8 cellular contexts compared by ENCODE assay signal in genomic region chr1:208243851-208244583, GRCh38. TPM values are rescaled to one million over a fixed set of nuclear protein-coding genes. Genes with fewer than 3 reads are reported as not detected.
DNase-seq lines count a peak whose midpoint lies in the region; ATAC-seq and TF ChIP-seq lines count a peak whose summit lies in the region.

TSS of gene PLXNA2 (minus strand) at chr1:208244384. CDS start at chr1:208217922, 26,462 bp downstream.

- peaks cover 6 to 18% (median 8%) of the 10 kb centered on the region in 4 donors for H3K4me1 Mint-ChIP-seq in CD4-positive, alpha-beta memory T cell
- peaks cover 21% of the 10 kb centered on the region for H3K4me1 Mint-ChIP-seq in central memory CD8-positive, alpha-beta T cell

- H3K36me3 Mint-ChIP-seq in CD4-positive, alpha-beta memory T cell: no peaks in the 10 kb centered on the region
- H3K36me3 Mint-ChIP-seq in central memory CD8-positive, alpha-beta T cell (ENCODE audit: insufficient read depth): peaks cover 3% of the 10 kb centered on the region

- H3K9me3 Mint-ChIP-seq in CD4-positive, alpha-beta memory T cell: no peaks in the 10 kb centered on the region
- no peaks in the 10 kb centered on the region for H3K9me3 Mint-ChIP-seq in central memory CD8-positive, alpha-beta T cell

- peak within 1 kb of the TSS; percentile 30 to 91 (median 75) for H3K27ac Mint-ChIP-seq in CD4-positive, alpha-beta memory T cell
- peak within 1 kb of the TSS; percentile 89 for H3K27ac Mint-ChIP-seq in central memory CD8-positive, alpha-beta T cell (ENCODE audit: low read depth)

- no peak for TF ChIP-seq RAD21 in HCT116 (IDR thresholded peaks at IDR 0.05; ENCODE audit: low read depth)

- WGBS in spleen, 5 donors: 0 to 1% (median 1%) methylated on average over 45 to 84 of the region's 84 CpGs

- H3K4me1 ChIP-seq in CD4-positive, alpha-beta memory T cell (ENCODE audit: insufficient read depth, low read length): peaks cover 15% of the 10 kb centered on the region
- H3K4me1 ChIP-seq in HCT116 (ENCODE audit: control insufficient read depth in 1 of 2, insufficient read depth in 2 of 2, low read length in 2 of 2): peaks cover 9 to 18% of the 10 kb centered on the region in 2 experiments; a peak in 3 of 4 replicates
- peaks cover 0 to 49% (median 24%) of the 10 kb centered on the region in 6 donors for H3K4me1 ChIP-seq in spleen

- TF ChIP-seq POLR2A in HCT116 (IDR thresholded peaks at IDR 0.05; ENCODE audit: borderline replicate concordance, extremely low read depth, insufficient read depth, insufficient read length): no peak
- no peak for TF ChIP-seq POLR2A in spleen (IDR thresholded peaks at IDR 0.05)

- H2AFZ ChIP-seq in HCT116 (ENCODE audit: low read depth, low read length, poor library complexity, severe bottlenecking): peak within 1 kb of the TSS; percentile 96

- H3K4me3 Mint-ChIP-seq in CD4-positive, alpha-beta memory T cell: peak within 1 kb of the TSS; percentile 83 to 95 (median 88)
- peak within 1 kb of the TSS; percentile 63 for H3K4me3 Mint-ChIP-seq in central memory CD8-positive, alpha-beta T cell

- H4K20me1 ChIP-seq in HCT116 (ENCODE audit: insufficient read depth): no peaks in the 10 kb centered on the region

- CTCF ChIA-PET in CD4-positive, alpha-beta memory T cell (lab: Charles Lee; ENCODE audit: partially characterized antibody): interaction anchor here (1.0 to 11.2 kb wide), 26 partner anchors 8 to 420 kb away, joined by 3 to 234 read pairs (median 5); no protein-coding TSS in a partner anchor
- CTCF ChIA-PET in HCT116 (lab: Charles Lee): interaction anchor here (0.6 to 4.5 kb wide), 14 partner anchors 15 to 964 kb away, joined by 3 to 73 read pairs (median 4); no protein-coding TSS in a partner anchor

- POLR2A ChIA-PET in CD4-positive, alpha-beta memory T cell (lab: Charles Lee; ENCODE audit: partially characterized antibody): interaction anchor here (1.0 to 3.5 kb wide), 8 partner anchors 10 to 1541 kb away, joined by 3 to 35 read pairs (median 7); no protein-coding TSS in a partner anchor
- POLR2A ChIA-PET in HCT116 (lab: Charles Lee): no interaction called here

- DNase-seq in CD4-positive, alpha-beta memory T cell: peak in 4 of 5 donors; percentile 59 to 66 (median 63)
- DNase-seq in HCT116 (ENCODE audit: low read depth, low spot score) (peak; percentile 15), NCI-H2196 (lab: John Stamatoyannopoulos, UW; ENCODE audit: unreplicated experiment) (peak; percentile 74), iris pigment epithelial cell (ENCODE audit: low read depth) (peak; percentile 75), spleen (peak; percentile 97)
- DNase-seq in activated CD4-positive, CD25-positive, alpha-beta regulatory T cell (lab: John Stamatoyannopoulos, UW): peak; percentile 21 to 33 (median 26)
- peak; percentile 38 to 44 for DNase-seq in central memory CD8-positive, alpha-beta T cell (ENCODE audit: low spot score in 2 of 2)

- no peaks in the 10 kb centered on the region for H3K9me3 ChIP-seq in CD4-positive, alpha-beta memory T cell (ENCODE audit: control insufficient read depth in 1 of 2, low read length in 2 of 2)
- H3K9me3 ChIP-seq in HCT116 (ENCODE audit: control insufficient read depth in 1 of 2, insufficient read depth in 1 of 2, low read depth in 1 of 2, low read length in 2 of 2) (no peaks in the 10 kb centered on the region), spleen (no peaks in the 10 kb centered on the region)

- H3K27me3 Mint-ChIP-seq in CD4-positive, alpha-beta memory T cell: peaks cover 8 to 19% of the 10 kb centered on the region in 2 donors
- H3K27me3 Mint-ChIP-seq in central memory CD8-positive, alpha-beta T cell: peaks cover 35% of the 10 kb centered on the region

- ATAC-seq in HCT116 (peak; percentile 77), GM18520 (IDR thresholded peaks at IDR 0.05; ENCODE audit: unreplicated experiment) (no peak)
- peak; percentile 70 for ATAC-seq in central memory CD8-positive, alpha-beta T cell (replicated peaks; ENCODE audit: extremely low read depth, poor library complexity, severe bottlenecking)

- peak within 1 kb of the TSS; percentile 80 to 88 for H3K4me3 ChIP-seq in CD4-positive, alpha-beta memory T cell (ENCODE audit: low read length in 2 of 2)
- H3K4me3 ChIP-seq in HCT116 (replicated peaks in 1 of 2; ENCODE audit: low read depth in 1 of 2, low read length in 2 of 2): peak within 1 kb of the TSS; percentile 50 to 62
- H3K4me3 ChIP-seq in spleen: peak within 1 kb of the TSS; percentile 60 to 87 (median 70)

- RAD21 ChIA-PET in HCT116 (lab: Charles Lee; ENCODE audit: low non-redundant PET in 1 of 2, low total read pairs in 2 of 2, uncharacterized antibody in 2 of 2, unreplicated experiment in 2 of 2): interaction anchor here (1.7 to 2.0 kb wide), 1 partner anchor 222 kb away, joined by 5 to 8 read pairs; no protein-coding TSS in a partner anchor

- intact Hi-C loops in CD4-positive, alpha-beta memory T cell (cut with micrococcal nuclease): loop anchor here (10.0 kb wide), 1 partner anchor 419 kb away; no protein-coding TSS in a partner anchor
- intact Hi-C loops in HCT116 (cut with micrococcal nuclease) (loop anchor here (2.0 kb wide), 1 partner anchor 59 kb away; no protein-coding TSS in a partner anchor), spleen (cut with DNase I; ENCODE audit: low total_unique reads) (no loop called here)

- H3K9ac ChIP-seq in HCT116 (ENCODE audit: low read length): no peak within 1 kb of the TSS

- no peaks in the 10 kb centered on the region for H3K79me2 ChIP-seq in HCT116 (ENCODE audit: insufficient read depth, low read length)

- peaks cover 13% of the 10 kb centered on the region for H3K27me3 ChIP-seq in CD4-positive, alpha-beta memory T cell (ENCODE audit: insufficient read depth, low read length)
- H3K27me3 ChIP-seq in HCT116 (ENCODE audit: insufficient read depth, low read length): peaks cover 51% of the 10 kb centered on the region
- peaks cover 0 to 46% (median 6%) of the 10 kb centered on the region in 7 donors for H3K27me3 ChIP-seq in spleen (replicated peaks in 1 of 7)

- H3K27ac ChIP-seq in CD4-positive, alpha-beta memory T cell (ENCODE audit: low read depth, low read length): peak within 1 kb of the TSS; percentile 50
- H3K27ac ChIP-seq in HCT116 (ENCODE audit: low read depth, low read length) (no peak within 1 kb of the TSS), spleen (peak within 1 kb of the TSS; percentile 6 to 90 (median 82))

- no peaks in the 10 kb centered on the region for H3K9me2 ChIP-seq in HCT116 (ENCODE audit: insufficient read depth)

- H3K4me2 ChIP-seq in HCT116 (ENCODE audit: low read length): peak within 1 kb of the TSS; percentile 75

- BruUV-seq in HCT116 (replicated peaks; lab: Mats Ljungman, UMichigan): no TSS peak

- H3K36me3 ChIP-seq in CD4-positive, alpha-beta memory T cell (ENCODE audit: insufficient read depth, low read length): no peaks in the 10 kb centered on the region
- no peaks in the 10 kb centered on the region for H3K36me3 ChIP-seq in HCT116 (ENCODE audit: control insufficient read depth in 1 of 2, insufficient read depth in 2 of 2, low read length in 2 of 2)
- no peaks in the 10 kb centered on the region for H3K36me3 ChIP-seq in spleen

- TF ChIP-seq CTCF in HCT116 (IDR thresholded peaks at IDR 0.05 in 2 of 3, conservative IDR thresholded peaks at IDR 0.05 in 1 of 3; ENCODE audit: borderline replicate concordance in 1 of 3, insufficient read depth in 1 of 3, low read depth in 2 of 3, low read length in 2 of 3): no peak
- no peak for TF ChIP-seq CTCF in spleen (IDR thresholded peaks at IDR 0.05 in 8 of 11, conservative IDR thresholded peaks at IDR 0.05 in 3 of 11)

TF ChIP-seq in HCT116, 20 proteins besides CTCF, POLR2A, EP300 and RAD21:
- TF ChIP-seq EGR1 (IDR thresholded peaks at IDR 0.05; ENCODE audit: low read depth) (peak; percentile 32; the same call in 1 of the 2 replicates), SIN3A (IDR thresholded peaks at IDR 0.05; ENCODE audit: low read depth) (no peak)

RNA-seq across cellular contexts. Expression of gene PLXNA2, which starts in this region (rescaled TPM):
- total RNA-seq in CD4-positive, alpha-beta memory T cell: 1 to 10 TPM; 3.5 to 4.0 TPM
- polyA plus RNA-seq in CD4-positive, alpha-beta memory T cell: under 1 TPM; 0.10 to 0.11 TPM
- total RNA-seq in HCT116 (2021; ENCODE audit: unreplicated experiment) (0.89 TPM), spleen (10 to 100 TPM in 3 of 7 donors, 1 to 10 TPM in 4; 6.7 to 16.9 (median 8.2) TPM)
- 0.34 and 0.44 TPM in 2 replicates for polyA plus RNA-seq in HCT116 (2012)
- 1 to 10 TPM in 2 of 3 donors, under 1 TPM in 1; 0.93 to 2.1 (median 1.3) TPM for polyA plus RNA-seq in spleen

Comparison
In these comparisons a context has a peak if more than half of its experiments do, and no peak if none do; other contexts are left out.
1. Peak in DNase-seq, ATAC-seq, H3K4me3 ChIP-seq and H3K4me2 ChIP-seq in HCT116; RNA of the gene not detected or under 1 TPM.
2. DNase-seq: peak in every context shown above with its lines; median percentile 97 in spleen; 75 in iris pigment epithelial cell; 74 in NCI-H2196; 63 in CD4-positive, alpha-beta memory T cell; 41 in central memory CD8-positive, alpha-beta T cell; 26 in activated CD4-positive, CD25-positive, alpha-beta regulatory T cell; 15 in HCT116.